Comparison of ENCODE assay signal across 36 cellular contexts in genomic region chr2:147062073-147062472, GRCh38.
"Had no signal": no experiment of that assay in that cellular context is flagged by ENCODE, and none has a peak within 500 bp of the region (broad histone marks: within the 10 kb centered on the region; RNA-seq: fewer than 3 reads in every experiment).

No MANE protein-coding gene starts in this region.

- H3K36me3 Mint-ChIP-seq: activated naive CD8-positive, alpha-beta T cell treated with anti-CD3 and anti-CD28 coated beads for 36 hours had no signal

- H3K4me3 Mint-ChIP-seq: activated B cell treated with CpG ODN at 0.5 μM for 24 hours; activated CD4-positive, alpha-beta memory T cell treated with anti-CD3 and anti-CD28 coated beads for 36 hours; activated CD4-positive, alpha-beta T cell treated with anti-CD3 and anti-CD28 coated beads, Interleukin-2, amount 10 ng/mL, durations not matched to agents 24 days and 14 days; activated CD8-positive, alpha-beta T cell treated with anti-CD3 and anti-CD28 coated beads for 36 hours; activated naive CD4-positive, alpha-beta T cell treated with anti-CD3 and anti-CD28 coated beads for 36 hours; activated naive CD8-positive, alpha-beta T cell treated with anti-CD3 and anti-CD28 coated beads for 36 hours; activated T-cell treated with anti-CD3 and anti-CD28 coated beads, Interleukin-2, amount 50 U/mL, for 4 hours; activated T-cell treated with anti-CD3 and anti-CD28 coated beads, Interleukin-2, amount 50 U/mL, for 72 hours; activated T-helper 1 cell treated with anti-CD3 and anti-CD28 coated beads, Interleukin-12 subunit alpha, Interleukin-12 subunit beta, Interleukin-2, Interleukin-4 antibody, amounts not matched to agents 30 ng/mL and 10 ng/mL and 1 ng/mL, durations not matched to agents 14 hours and 24 hours and 36 hours; activated T-helper 17 cell treated with anti-CD3 and anti-CD28 coated beads, Interleukin-2, amount 50 U/mL, for 72 hours; T-helper 1 cell treated with Interleukin-12 subunit alpha and Interleukin-12 subunit beta and Interleukin-4 antibody, amounts not matched to agents 30 μg/mL and 1 μg/mL, for 36 hours; T-helper 2 cell treated with Interferon-gamma antibody and Interleukin-4, amounts not matched to agents 5 μg/mL and 100 μg/mL, for 36 hours had no signal

- H3K27ac Mint-ChIP-seq: activated B cell treated with CpG ODN at 0.5 μM for 24 hours; activated CD4-positive, alpha-beta memory T cell treated with anti-CD3 and anti-CD28 coated beads for 36 hours; activated CD4-positive, alpha-beta T cell treated with anti-CD3 and anti-CD28 coated beads, Interleukin-2, amount 10 ng/mL, durations not matched to agents 24 days and 14 days; activated CD8-positive, alpha-beta T cell treated with anti-CD3 and anti-CD28 coated beads for 36 hours; activated naive CD4-positive, alpha-beta T cell treated with anti-CD3 and anti-CD28 coated beads for 36 hours; activated naive CD4-positive, alpha-beta T cell treated with anti-CD3 and anti-CD28 coated beads, Interleukin-2, amount 50 U/mL, for 72 hours; activated naive CD8-positive, alpha-beta T cell treated with anti-CD3 and anti-CD28 coated beads for 36 hours; activated T-cell treated with anti-CD3 and anti-CD28 coated beads, Interleukin-2, amount 50 U/mL, for 72 hours; activated T-helper 1 cell treated with anti-CD3 and anti-CD28 coated beads, Interleukin-12 subunit alpha, Interleukin-12 subunit beta, Interleukin-2, Interleukin-4 antibody, amounts not matched to agents 30 ng/mL and 10 ng/mL and 1 ng/mL, durations not matched to agents 14 hours and 24 hours and 36 hours; activated T-helper 17 cell treated with anti-CD3 and anti-CD28 coated beads, Interleukin-2, amount 50 U/mL, for 72 hours; T-helper 1 cell treated with Interleukin-12 subunit alpha and Interleukin-12 subunit beta and Interleukin-4 antibody, amounts not matched to agents 30 μg/mL and 1 μg/mL, for 36 hours; T-helper 2 cell treated with Interferon-gamma antibody and Interleukin-4, amounts not matched to agents 5 μg/mL and 100 μg/mL, for 36 hours had no signal

- H3K9me3 Mint-ChIP-seq: activated CD4-positive, alpha-beta T cell treated with anti-CD3 and anti-CD28 coated beads, Interleukin-2, amount 10 ng/mL, durations not matched to agents 24 days and 14 days; T-helper 2 cell treated with Interferon-gamma antibody and Interleukin-4, amounts not matched to agents 5 μg/mL and 100 μg/mL, for 36 hours had no signal

- H3K27me3 Mint-ChIP-seq: activated B cell treated with CpG ODN at 0.5 μM for 24 hours; activated CD4-positive, alpha-beta memory T cell treated with anti-CD3 and anti-CD28 coated beads for 36 hours; activated CD4-positive, alpha-beta T cell treated with anti-CD3 and anti-CD28 coated beads, Interleukin-2, amount 10 ng/mL, durations not matched to agents 24 days and 14 days had no signal

- H3K9me3 ChIP-seq: adrenal gland, body of pancreas, breast epithelium had no signal

- H3K4me3 ChIP-seq: adrenal gland, body of pancreas, breast epithelium had no signal

- H3K4me1 ChIP-seq: adrenal gland, body of pancreas, breast epithelium had no signal

- H3K4me1 Mint-ChIP-seq: activated B cell treated with CpG ODN at 0.5 μM for 24 hours; activated CD4-positive, alpha-beta T cell treated with anti-CD3 and anti-CD28 coated beads, Interleukin-2, amount 10 ng/mL, durations not matched to agents 24 days and 14 days; activated naive CD8-positive, alpha-beta T cell treated with anti-CD3 and anti-CD28 coated beads for 36 hours; activated T-helper 17 cell treated with anti-CD3 and anti-CD28 coated beads, Interleukin-2, amount 50 U/mL, for 72 hours had no signal

- DNase-seq: activated B cell treated with CpG ODN at 0.5 μM for 24 hours; activated CD4-positive, alpha-beta memory T cell treated with anti-CD3 and anti-CD28 coated beads for 36 hours; activated CD4-positive, alpha-beta T cell treated with anti-CD3 and anti-CD28 coated beads for 4 hours; activated CD4-positive, alpha-beta T cell treated with anti-CD3 and anti-CD28 coated beads, Interleukin-2, amount 10 ng/mL, durations not matched to agents 24 days and 14 days; activated CD4-positive, alpha-beta T cell treated with anti-CD3 and anti-CD28 coated beads, Interleukin-2, amount 50 U/mL, for 1 hour; activated CD4-positive, alpha-beta T cell treated with anti-CD3 and anti-CD28 coated beads, Interleukin-2, amount 50 U/mL, for 4 hours; activated CD4-positive, CD25-positive, alpha-beta regulatory T cell treated with anti-CD3 and anti-CD28 coated beads, Interleukin-2, amount 50 U/mL, for 72 hours; activated CD8-positive, alpha-beta memory T cell treated with anti-CD3 and anti-CD28 coated beads, Interleukin-2, amount 50 U/mL, for 4 hours; activated CD8-positive, alpha-beta T cell treated with anti-CD3 and anti-CD28 coated beads for 36 hours; activated effector memory CD4-positive, alpha-beta T cell treated with anti-CD3 and anti-CD28 coated beads, Interleukin-2, amount 50 U/mL, for 16 hours; activated gamma-delta T cell treated with Interleukin-2 at 50 U/mL for 16 hours; activated naive CD4-positive, alpha-beta T cell; activated naive CD4-positive, alpha-beta T cell treated with anti-CD3 and anti-CD28 coated beads for 36 hours; activated naive CD4-positive, alpha-beta T cell treated with anti-CD3 and anti-CD28 coated beads, Interleukin-2, amount 50 U/mL, for 16 hours; activated naive CD8-positive, alpha-beta T cell treated with anti-CD3 and anti-CD28 coated beads for 36 hours; activated T-cell treated with anti-CD3 and anti-CD28 coated beads for 4 hours; activated T-cell treated with anti-CD3 and anti-CD28 coated beads, Interleukin-2, amount 50 U/mL, for 1 hour; activated T-cell treated with anti-CD3 and anti-CD28 coated beads, Interleukin-2, amount 50 U/mL, for 4 hours; activated T-cell treated with anti-CD3 and anti-CD28 coated beads, Interleukin-2, amount 50 U/mL, for 72 hours; adrenal gland; amniotic stem cell; aorta; body of pancreas; brain microvascular endothelial cell; central memory CD4-positive, alpha-beta T cell; T-helper 2 cell; T-helper 9 cell had no signal

- H3K36me3 ChIP-seq: adrenal gland, brain microvascular endothelial cell, breast epithelium had no signal

- H3K27me3 ChIP-seq: adrenal gland, body of pancreas, brain microvascular endothelial cell, breast epithelium had no signal

- H3K27ac ChIP-seq: adrenal gland, body of pancreas, brain microvascular endothelial cell, breast epithelium, VCaP had no signal

- ATAC-seq: activated CD8-positive, alpha-beta T cell treated with anti-CD3 and anti-CD28 coated beads for 36 hours; activated naive CD4-positive, alpha-beta T cell treated with anti-CD3 and anti-CD28 coated beads, Interleukin-2, amount 50 U/mL, for 72 hours; activated T-cell treated with anti-CD3 and anti-CD28 coated beads, Interleukin-2, amount 50 U/mL, for 4 hours; activated T-cell treated with anti-CD3 and anti-CD28 coated beads, Interleukin-2, amount 50 U/mL, for 72 hours; activated T-helper 17 cell treated with anti-CD3 and anti-CD28 coated beads, Interleukin-2, amount 50 U/mL, for 72 hours; body of pancreas had no signal

- FAIRE-seq: astrocyte, TTC549 had no signal
